In the genomic region with DNA sequence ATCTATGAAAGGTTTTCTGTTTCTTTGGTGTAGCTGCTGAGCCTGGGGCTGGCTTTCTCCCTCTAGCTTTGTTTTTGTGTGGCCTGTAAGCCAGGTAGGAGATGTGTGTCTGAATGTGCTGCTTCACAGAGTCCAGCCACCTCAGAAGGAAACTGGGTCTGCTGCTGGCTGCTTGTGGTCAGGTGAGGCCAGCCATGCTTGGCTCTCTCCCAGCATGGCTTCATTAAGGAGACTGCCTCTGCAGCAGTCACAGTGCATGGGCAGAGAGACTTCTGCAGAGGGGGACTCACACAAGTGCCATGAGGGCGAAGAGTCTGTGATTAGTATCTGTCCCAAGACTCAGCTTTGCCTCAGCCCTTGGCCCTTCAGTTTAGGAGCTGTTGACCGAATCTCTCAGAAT, we compare ENCODE assay signal across 8 cellular contexts. TPM values are rescaled to one million over a fixed set of nuclear protein-coding genes. Genes with fewer than 3 reads are reported as not detected.
A peak's percentile ranks its signal among the peaks of the same experiment; 100 is the strongest.
DNase-seq lines count a peak whose midpoint lies in the region; ATAC-seq and TF ChIP-seq lines count a peak whose summit lies in the region.

No MANE protein-coding gene starts in this region.

- no peaks in the 10 kb centered on the region for H3K36me3 ChIP-seq in aorta (ENCODE audit: control insufficient read depth in 1 of 2, insufficient read depth in 2 of 2, low read length in 1 of 2)

- TF ChIP-seq RAD21 in Ishikawa (IDR thresholded peaks at IDR 0.05; ENCODE audit: low read depth), result no peak

- TF ChIP-seq EP300 in Ishikawa (IDR thresholded peaks at IDR 0.05; ENCODE audit: borderline replicate concordance), result no peak

- no peaks in the 10 kb centered on the region for H3K27me3 ChIP-seq in aorta (ENCODE audit: control insufficient read depth in 1 of 2, insufficient read depth in 2 of 2, low read length in 1 of 2)

- ATAC-seq in GM18499 (IDR thresholded peaks at IDR 0.05; ENCODE audit: insufficient read depth, unreplicated experiment) (peak; percentile 70), GM21717 (IDR thresholded peaks at IDR 0.05; ENCODE audit: unreplicated experiment) (peak; percentile 89), aorta (ENCODE audit: low FRiP score) (peak; percentile 60)

- H3K27ac ChIP-seq in aorta (ENCODE audit: low read depth in 1 of 2, low read length in 2 of 2), result peak overlapping the region in 1 of 2 donors; percentile 17

- WGBS in aorta, 2 donors, result 17 to 20% methylated on average over 2 of the region's 2 CpGs

- H3K9me3 ChIP-seq in aorta (ENCODE audit: control insufficient read depth, low read length), result no peaks in the 10 kb centered on the region

- no peak overlapping the region for H3K4me3 ChIP-seq in aorta (ENCODE audit: low read length in 2 of 2)

- H3K4me1 ChIP-seq in aorta (ENCODE audit: control insufficient read depth in 1 of 2, insufficient read depth in 2 of 2, low read length in 2 of 2), result peaks cover 5 to 6% of the 10 kb centered on the region in 2 donors

- DNase-seq in glomerular visceral epithelial cell (ENCODE audit: extremely low spot score), result peak; percentile 85
- DNase-seq in aorta, result no peak
- no peak for DNase-seq in NCI-H446 (lab: John Stamatoyannopoulos, UW)
- DNase-seq in NCI-H187 treated with DMSO at 0.1 percent for 48 hours (lab: John Stamatoyannopoulos, UW), result no peak
- DNase-seq in dermis blood vessel endothelial cell, result no peak

- intact Hi-C loops in aorta (cut with DNase I), result loop anchor here (5.0 to 10.0 kb wide), 2 partner anchors 38 to 46 kb away; no protein-coding TSS in a partner anchor

TF ChIP-seq in Ishikawa, 13 proteins besides CTCF, POLR2A, EP300 and RAD21:
- TF ChIP-seq EGR1 (IDR thresholded peaks at IDR 0.05) (no peak), CREB1 (IDR thresholded peaks at IDR 0.05; ENCODE audit: low read depth) (no peak), TCF12 (IDR thresholded peaks at IDR 0.05; ENCODE audit: low read depth) (no peak), NFIC (IDR thresholded peaks at IDR 0.05) (0 out of 2 replicates have a peak, but pooled peaks have one; percentile 14), ZBTB7A (IDR thresholded peaks at IDR 0.05; ENCODE audit: low read depth) (no peak), TAF1 (IDR thresholded peaks at IDR 0.05; ENCODE audit: low read depth) (peak; percentile 24; the same call in 1 of the 2 replicates), YY1 (IDR thresholded peaks at IDR 0.05; ENCODE audit: low read depth) (peak; percentile 64; the same call in 1 of the 2 replicates)
- TF ChIP-seq, protein P1, sequence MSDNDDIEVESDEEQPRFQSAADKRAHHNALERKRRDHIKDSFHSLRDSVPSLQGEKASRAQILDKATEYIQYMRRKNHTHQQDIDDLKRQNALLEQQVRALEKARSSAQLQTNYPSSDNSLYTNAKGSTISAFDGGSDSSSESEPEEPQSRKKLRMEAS (IDR thresholded peaks at IDR 0.05), result no peak
- TF ChIP-seq, protein P2, sequence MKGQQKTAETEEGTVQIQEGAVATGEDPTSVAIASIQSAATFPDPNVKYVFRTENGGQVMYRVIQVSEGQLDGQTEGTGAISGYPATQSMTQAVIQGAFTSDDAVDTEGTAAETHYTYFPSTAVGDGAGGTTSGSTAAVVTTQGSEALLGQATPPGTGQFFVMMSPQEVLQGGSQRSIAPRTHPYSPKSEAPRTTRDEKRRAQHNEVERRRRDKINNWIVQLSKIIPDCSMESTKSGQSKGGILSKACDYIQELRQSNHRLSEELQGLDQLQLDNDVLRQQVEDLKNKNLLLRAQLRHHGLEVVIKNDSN (IDR thresholded peaks at IDR 0.05), result peak; percentile 65

RNA-seq across cellular contexts. Expression of a gene that starts 50.6 kb away (rescaled TPM):
- total RNA-seq in aorta (10 to 100 TPM; 57.7 to 69.7 TPM), dermis blood vessel endothelial cell (89.2 and 110 TPM in 2 replicates)
- 10 to 100 TPM; 14.5 to 23.5 TPM for polyA plus RNA-seq in aorta
